ENCODE assay signal across 1 cellular context in genomic region chr5:173047096-173047837, GRCh38.
A peak's percentile ranks its signal among the peaks of the same experiment; 100 is the strongest.
TF ChIP-seq lines count a peak whose summit lies in the region.

No MANE protein-coding gene starts in this region.

TF ChIP-seq in HepG2, 621 proteins besides CTCF, POLR2A, EP300 and RAD21:
- TF ChIP-seq ZNF652 (CRISPR knock-in tag; IDR thresholded peaks at IDR 0.05; ENCODE audit: borderline replicate concordance, low read depth) (peak; percentile 78), ZFP1 (CRISPR knock-in tag; IDR thresholded peaks at IDR 0.05) (peak; percentile 68; the same call in 1 of the 2 replicates)
TF ChIP-seq in HepG2: peak in this region for 2; not testable (repeated sequence) for 619.
